9 cellular contexts compared by ENCODE assay signal in the genomic region with DNA sequence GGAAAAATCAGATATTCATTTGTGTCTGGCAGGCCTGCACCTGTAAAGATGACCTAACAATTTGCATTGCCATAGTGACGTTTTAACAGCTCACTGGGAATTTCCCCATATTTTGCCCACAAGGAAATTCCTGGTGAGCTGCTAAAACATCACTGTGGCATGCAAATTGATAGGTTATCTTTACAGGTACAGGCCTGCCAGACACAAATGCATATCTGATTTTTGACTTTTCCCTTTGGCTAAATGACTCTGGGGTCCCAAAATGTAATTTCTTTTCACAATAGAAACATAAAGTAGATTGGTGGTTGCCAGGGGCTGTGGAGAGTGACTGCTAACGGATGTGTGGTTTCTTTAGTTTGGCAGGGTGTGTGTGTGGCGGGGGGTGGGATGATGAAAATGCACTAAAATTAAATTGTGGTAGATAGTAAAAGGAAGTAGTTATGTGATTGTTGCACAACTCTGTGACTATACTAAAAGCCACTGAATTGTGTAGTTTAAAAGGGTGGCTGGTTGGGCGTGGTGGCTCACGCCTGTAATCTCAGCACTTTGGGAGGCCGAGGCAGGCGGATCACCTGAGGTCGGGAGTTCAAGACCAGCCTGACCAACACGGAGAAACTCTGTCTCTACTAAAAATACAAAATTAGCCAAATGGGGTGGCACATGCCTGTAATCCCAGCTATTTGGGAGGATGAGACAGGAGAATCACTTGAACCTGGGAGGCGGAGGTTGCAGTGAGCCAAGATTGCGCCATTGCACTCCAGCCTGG. TPM values are rescaled to one million over a fixed set of nuclear protein-coding genes. Genes with fewer than 3 reads are reported as not detected.
A peak's percentile ranks its signal among the peaks of the same experiment; 100 is the strongest.
DNase-seq lines count a peak whose midpoint lies in the region; ATAC-seq, FAIRE-seq and TF ChIP-seq lines count a peak whose summit lies in the region.
"Had no signal": no experiment of that assay in that cellular context is flagged by ENCODE, and none has a peak within 500 bp of the region (broad histone marks: within the 10 kb centered on the region; RNA-seq: fewer than 3 reads in every experiment).

No MANE protein-coding gene starts in this region.

- no peaks in the 10 kb centered on the region for H3K27me3 ChIP-seq in hepatocyte
- H3K27me3 ChIP-seq in thymus (ENCODE audit: control insufficient read depth, insufficient read depth): no peaks in the 10 kb centered on the region

- H3K36me3 ChIP-seq in hepatocyte (replicated peaks; ENCODE audit: insufficient read depth, low read depth): no peaks in the 10 kb centered on the region
- no peaks in the 10 kb centered on the region for H3K36me3 ChIP-seq in thymus (ENCODE audit: control insufficient read depth, insufficient read depth)
- H3K36me3 ChIP-seq: pancreas had no signal

- peak overlapping the region; percentile 61 for H3K27ac ChIP-seq in hepatocyte
- peak overlapping the region; percentile 33 for H3K27ac ChIP-seq in thymus (ENCODE audit: low read depth)

- DNase-seq in GM12892 (ENCODE audit: insufficient read length): no peak
- DNase-seq in NB4 (ENCODE audit: low read depth): peak; percentile 94
- DNase-seq in activated CD8-positive, alpha-beta memory T cell treated with anti-CD3 and anti-CD28 coated beads for 4 hours (ENCODE audit: low read depth in 2 of 2): peak; percentile 20 to 45
- peak; percentile 38 for DNase-seq in hepatocyte (ENCODE audit: low spot score)
- no peak for DNase-seq in amniotic stem cell (lab: John Stamatoyannopoulos, UW)
- no peak for DNase-seq in islet precursor cell
- DNase-seq: pancreas had no signal

- H2AFZ ChIP-seq in hepatocyte: no peak overlapping the region

- TF ChIP-seq POLR2A in GM12892 (IDR thresholded peaks at IDR 0.05; ENCODE audit: low read depth, low read length): no peak
- no peak for TF ChIP-seq POLR2A in NB4 (IDR thresholded peaks at IDR 0.05; ENCODE audit: extremely low read depth, insufficient read length)

- H3K4me3 ChIP-seq in NB4 (ENCODE audit: low read depth, low read length) (no peak overlapping the region), hepatocyte (no peak overlapping the region), thymus (ENCODE audit: low read length) (no peak overlapping the region)
- H3K4me3 ChIP-seq: pancreas had no signal

- no peaks in the 10 kb centered on the region for H4K20me1 ChIP-seq in hepatocyte (ENCODE audit: insufficient read depth, poor library complexity, severe bottlenecking)

- FAIRE-seq in GM12892 (lab: Jason Lieb, UNC): peak; percentile 95
- FAIRE-seq: pancreas had no signal

- H3K4me1 ChIP-seq in hepatocyte (ENCODE audit: insufficient read depth) (no peaks in the 10 kb centered on the region), thymus (ENCODE audit: control insufficient read depth, insufficient read depth, low read length) (peaks cover 6% of the 10 kb centered on the region)
- H3K4me1 ChIP-seq: pancreas had no signal

- peak; percentile 81 for ATAC-seq in HG02610 (IDR thresholded peaks at IDR 0.05; ENCODE audit: unreplicated experiment)

- H3K4me2 ChIP-seq in hepatocyte: no peak overlapping the region

- no peaks in the 10 kb centered on the region for H3K9me2 ChIP-seq in hepatocyte (replicated peaks; ENCODE audit: insufficient read depth)

- H3K9me3 ChIP-seq in hepatocyte (ENCODE audit: low read depth) (no peaks in the 10 kb centered on the region), thymus (ENCODE audit: control insufficient read depth) (no peaks in the 10 kb centered on the region)
- H3K9me3 ChIP-seq: pancreas had no signal

- TF ChIP-seq CTCF in NB4 (IDR thresholded peaks at IDR 0.05; ENCODE audit: low read depth, low read length) (no peak), hepatocyte (IDR thresholded peaks at IDR 0.05; ENCODE audit: poor library complexity) (no peak)

- no peaks in the 10 kb centered on the region for H3K79me2 ChIP-seq in hepatocyte

- WGBS in hepatocyte (ENCODE audit: low lambda C conversion rate, missing lambda C conversion rate): 77% methylated on average over 11 of the region's 11 CpGs
- 33% methylated on average over 11 of the region's 11 CpGs for WGBS in thymus

RNA-seq across cellular contexts. Expression of a gene that starts 18.5 kb away (rescaled TPM):
- 10.6 TPM for polyA plus RNA-seq in GM12892 (2012; ENCODE audit: missing spikeins)
- 11.0 and 13.2 TPM in 2 replicates for total RNA-seq in hepatocyte
- 12.1 and 18.5 TPM in 2 replicates for polyA plus RNA-seq in hepatocyte
- polyA plus RNA-seq in thymus: 6.6 TPM

RNA-seq across cellular contexts. Expression of a gene that starts 54.8 kb away (rescaled TPM):
- polyA plus RNA-seq in GM12892 (2012; ENCODE audit: missing spikeins): 43.3 TPM
- 76.2 and 95.0 TPM in 2 replicates for total RNA-seq in hepatocyte
- 103 and 130 TPM in 2 replicates for polyA plus RNA-seq in hepatocyte
- polyA plus RNA-seq in thymus: 33.0 TPM

Comparison
In these comparisons a context has a peak if more than half of its experiments do, and no peak if none do; other contexts are left out.
1. DNase-seq: peak in NB4 (single experiment), activated CD8-positive, alpha-beta memory T cell treated with anti-CD3 and anti-CD28 coated beads for 4 hours (2 of 2) and hepatocyte (single experiment); none in GM12892 (single experiment), amniotic stem cell (single experiment) and islet precursor cell (single experiment).